Comparison of ENCODE assay signal across 8 cellular contexts in the genomic region with DNA sequence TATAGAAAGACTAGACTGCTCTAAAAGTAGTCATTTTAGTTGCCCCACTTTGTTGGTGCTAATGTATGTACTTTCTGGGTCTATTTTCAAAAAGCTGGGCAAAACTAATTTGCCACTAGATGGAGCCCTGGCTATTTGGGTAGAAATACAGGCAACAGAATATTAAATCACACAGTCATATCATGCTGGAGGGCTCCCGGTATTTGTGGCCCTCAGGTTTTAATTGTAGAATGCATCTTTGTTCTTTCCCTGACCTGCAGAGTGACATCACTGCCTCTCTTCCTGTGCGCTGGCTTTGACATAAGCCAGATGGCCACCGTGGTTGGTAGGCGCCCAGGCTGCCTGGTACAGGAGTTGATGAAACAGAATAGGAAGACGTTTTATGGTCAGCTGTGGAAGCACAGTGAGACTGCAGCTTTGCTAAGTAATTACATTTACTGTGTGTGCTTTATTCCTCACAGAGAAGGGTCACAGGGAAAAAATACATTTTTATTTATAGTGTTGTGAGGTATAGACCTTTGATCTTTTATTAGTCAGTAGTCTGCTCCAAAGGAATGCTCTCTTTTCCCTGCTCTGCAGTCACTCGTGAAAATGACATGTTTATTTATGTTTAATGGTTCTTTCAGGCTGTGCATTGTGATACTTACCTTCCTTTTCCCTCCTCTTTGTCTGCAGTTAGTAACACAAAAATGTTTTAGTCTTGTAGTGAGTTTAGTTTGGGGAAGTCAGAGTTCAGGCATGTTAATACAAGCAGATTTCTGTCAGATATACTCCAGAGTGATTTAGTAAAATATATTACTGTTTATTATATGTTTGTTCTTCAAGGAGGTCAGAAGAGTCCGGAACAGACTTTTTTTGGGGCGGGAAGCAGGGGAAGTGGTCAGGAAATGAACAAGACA. TPM values are rescaled to one million over a fixed set of nuclear protein-coding genes. Genes with fewer than 3 reads are reported as not detected.
A peak's percentile ranks its signal among the peaks of the same experiment; 100 is the strongest.
DNase-seq lines count a peak whose midpoint lies in the region; ATAC-seq, FAIRE-seq and TF ChIP-seq lines count a peak whose summit lies in the region.

No MANE protein-coding gene starts in this region.

- FAIRE-seq in A204.1 (lab: Jason Lieb, UNC) = peak; percentile 97
- FAIRE-seq in GM12891 (lab: Jason Lieb, UNC) = peak; percentile 47

- ATAC-seq in HG02610 (IDR thresholded peaks at IDR 0.05; ENCODE audit: unreplicated experiment) (no peak), GM21423 (IDR thresholded peaks at IDR 0.05; ENCODE audit: unreplicated experiment) (no peak)

- no peak for DNase-seq in GM12891 (ENCODE audit: insufficient read length, low spot score)
- DNase-seq in NCI-H82 (lab: John Stamatoyannopoulos, UW) = peak; percentile 75
- peak; percentile 28 for DNase-seq in cerebellum (ENCODE audit: low spot score)
- peak; percentile 68 to 73 for DNase-seq in lung microvascular endothelial cell (ENCODE audit: low read depth in 2 of 2)
- DNase-seq in stimulated activated naive CD4-positive, alpha-beta T cell (lab: John Stamatoyannopoulos, UW) = no peak

- no peak for TF ChIP-seq POLR2A in GM12891 (IDR thresholded peaks at IDR 0.05; ENCODE audit: low read depth, low read length)

TF ChIP-seq in GM12891, 5 proteins besides CTCF, POLR2A, EP300 and RAD21:
- TF ChIP-seq POU2F2 (IDR thresholded peaks at IDR 0.05; ENCODE audit: low read depth, low read length) (no peak), POLR2AphosphoS5 (IDR thresholded peaks at IDR 0.05; ENCODE audit: low read depth, low read length) (no peak), SPI1 (IDR thresholded peaks at IDR 0.05; ENCODE audit: low read depth, low read length) (no peak), TAF1 (IDR thresholded peaks at IDR 0.05; ENCODE audit: low read depth, low read length) (no peak), PAX5 (IDR thresholded peaks at IDR 0.05; ENCODE audit: insufficient read depth, low read length, severe bottlenecking) (no peak)

RNA-seq across cellular contexts. Expression of gene MSRB3, which starts 28.4 kb away (rescaled TPM):
- polyA plus RNA-seq in GM12891 (2012; ENCODE audit: low read depth, missing spikeins) = 0.09 TPM
- total RNA-seq in cerebellum (7.0 TPM), lung microvascular endothelial cell (33.8 and 44.2 TPM in 2 replicates)

Comparison
In these comparisons a context has a peak if more than half of its experiments do, and no peak if none do; other contexts are left out.
1. DNase-seq: peak in NCI-H82 (single experiment), cerebellum (single experiment) and lung microvascular endothelial cell (2 of 2); none in GM12891 (single experiment) and stimulated activated naive CD4-positive, alpha-beta T cell (0 of 6).